ENCODE assay signal across 27 cellular contexts in the genomic region with DNA sequence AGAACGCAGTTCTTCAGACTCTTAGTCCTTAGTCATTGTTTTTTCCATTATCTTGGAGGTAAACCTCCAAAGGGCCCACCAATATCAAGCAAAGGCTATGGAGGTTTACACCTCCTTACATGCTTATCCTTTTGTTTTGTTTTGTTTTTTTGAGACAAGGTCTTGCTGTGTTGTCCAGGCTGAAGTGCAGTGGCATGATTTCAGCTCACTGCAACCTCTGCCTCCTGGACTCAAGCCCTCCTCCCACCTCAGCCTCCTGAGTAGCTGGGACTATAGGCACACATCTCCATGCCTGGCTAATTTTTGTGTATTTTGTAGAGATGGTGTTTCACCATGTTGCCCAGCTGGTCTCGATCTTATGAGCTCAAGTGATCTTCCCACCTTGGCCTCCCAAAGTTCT. TPM values are rescaled to one million over a fixed set of nuclear protein-coding genes. Genes with fewer than 3 reads are reported as not detected.
A peak's percentile ranks its signal among the peaks of the same experiment; 100 is the strongest.
DNase-seq lines count a peak whose midpoint lies in the region; ATAC-seq, FAIRE-seq and TF ChIP-seq lines count a peak whose summit lies in the region.
"Had no signal": no experiment of that assay in that cellular context is flagged by ENCODE, and none has a peak within 500 bp of the region (broad histone marks: within the 10 kb centered on the region; RNA-seq: fewer than 3 reads in every experiment).

No MANE protein-coding gene starts in this region.

- no peak overlapping the region for H3K4me3 Mint-ChIP-seq in progenitor cell of endocrine pancreas (ENCODE audit: low read depth)
- H3K4me3 Mint-ChIP-seq: CD14-positive monocyte; CD4-positive, alpha-beta T cell; CD8-positive, alpha-beta memory T cell; HFFc6 had no signal

- H3K9ac ChIP-seq in SK-N-SH, result peak overlapping the region; percentile 10; the same call in 1 of the 2 replicates
- H3K9ac ChIP-seq in endothelial cell of umbilical vein (replicated peaks; ENCODE audit: extremely low read depth, insufficient read depth, low read length), result no peak overlapping the region
- H3K9ac ChIP-seq: BLaER1 treated with 17β-estradiol and CSF1 and Interleukin-3, amounts not matched to agents 10 nM and 100 nM had no signal

- H3K27ac Mint-ChIP-seq in progenitor cell of endocrine pancreas, result peak overlapping the region; percentile 48
- H3K27ac Mint-ChIP-seq: CD14-positive monocyte; CD4-positive, alpha-beta T cell; CD8-positive, alpha-beta memory T cell; HFFc6 had no signal

- no peaks in the 10 kb centered on the region for H3K9me2 ChIP-seq in SK-N-SH

- TF ChIP-seq POLR2A in endothelial cell of umbilical vein (IDR thresholded peaks at IDR 0.05; ENCODE audit: low read depth, low read length), result no peak

- POLR2A ChIA-PET in SK-N-SH (lab: Yijun Ruan, JAX), result no interaction called here
- POLR2A ChIA-PET in Panc1 (lab: Charles Lee), result no interaction called here
- POLR2A ChIA-PET in endothelial cell of umbilical vein (lab: Charles Lee), result no interaction called here

- peaks cover 10% of the 10 kb centered on the region for H3K36me3 Mint-ChIP-seq in progenitor cell of endocrine pancreas (ENCODE audit: insufficient read depth)
- H3K36me3 Mint-ChIP-seq: CD14-positive monocyte; CD8-positive, alpha-beta memory T cell had no signal

- no peak for DNase-seq in SK-N-SH
- no peak for DNase-seq in Panc1 (ENCODE audit: low read depth, low spot score)
- no peak for DNase-seq in endothelial cell of umbilical vein (ENCODE audit: low read depth, low spot score)
- DNase-seq in progenitor cell of endocrine pancreas (ENCODE audit: low spot score, unreplicated experiment), result no peak
- no peak for DNase-seq in activated naive CD4-positive, alpha-beta T cell (lab: John Stamatoyannopoulos, UW)
- no peak for DNase-seq in NCI-H1930 (lab: John Stamatoyannopoulos, UW)
- DNase-seq: ACHN; AML-193; BE2C; CD4-positive, alpha-beta T cell; CD8-positive, alpha-beta memory T cell; DMS 273 treated with DMSO at 0.1 percent for 48 hours; DMS79; EL; GDM1; GOT3; HFFc6 had no signal

- H3K4me1 Mint-ChIP-seq in progenitor cell of endocrine pancreas (ENCODE audit: low read depth), result peaks cover 56% of the 10 kb centered on the region

- no peak overlapping the region for H2AFZ ChIP-seq in SK-N-SH (ENCODE audit: low read depth)
- no peak overlapping the region for H2AFZ ChIP-seq in endothelial cell of umbilical vein (ENCODE audit: low read depth, low read length)

- peaks cover 26% of the 10 kb centered on the region for H3F3A ChIP-seq in SK-N-SH (replicated peaks; ENCODE audit: insufficient read depth)

- no peak for FAIRE-seq in endothelial cell of umbilical vein (lab: Jason Lieb, UNC)
- FAIRE-seq: A204.1, D721Med, GM12878, H54 had no signal

- ATAC-seq in SK-N-SH treated with all-trans-retinoic acid at 6 μM for 48 hours (no peak), Panc1 (no peak), GM19351 (IDR thresholded peaks at IDR 0.05; ENCODE audit: unreplicated experiment) (no peak)
- ATAC-seq: GM12878 had no signal

- CTCF ChIA-PET in SK-N-SH (lab: Yijun Ruan, JAX), result no interaction called here
- CTCF ChIA-PET in Panc1 (lab: Charles Lee), result no interaction called here
- CTCF ChIA-PET in endothelial cell of umbilical vein (lab: Charles Lee), result interaction anchor here (1.0 to 3.5 kb wide), 4 partner anchors 11 to 68 kb away, joined by 3 to 16 read pairs (median 4); no protein-coding TSS in a partner anchor

- no peak for TF ChIP-seq CTCF in SK-N-SH (IDR thresholded peaks at IDR 0.05)
- no peak for TF ChIP-seq CTCF in Panc1 (IDR thresholded peaks at IDR 0.05)
- TF ChIP-seq CTCF in endothelial cell of umbilical vein (IDR thresholded peaks at IDR 0.05; ENCODE audit: extremely low read depth in 1 of 2, insufficient read depth in 1 of 2, low read depth in 1 of 2, low read length in 2 of 2), result no peak
- no peak for TF ChIP-seq CTCF in progenitor cell of endocrine pancreas (IDR thresholded peaks at IDR 0.05; ENCODE audit: unreplicated experiment)

- dilution Hi-C loops in endothelial cell of umbilical vein (cut with MboI; ENCODE audit: extremely low pct_ligation_motif_present, low sequenced_read_pairs), result no loop called here

- H3K4me1 ChIP-seq in SK-N-SH (ENCODE audit: control insufficient read depth in 1 of 2, insufficient read depth in 2 of 2, low read depth in 1 of 2, low read length in 1 of 2), result peaks cover 0 to 4% of the 10 kb centered on the region in 2 experiments; a peak in 2 of 4 replicates
- peaks cover 100% of the 10 kb centered on the region for H3K4me1 ChIP-seq in Panc1 (ENCODE audit: control insufficient read depth, insufficient read depth, low read length)
- peaks cover 57% of the 10 kb centered on the region for H3K4me1 ChIP-seq in endothelial cell of umbilical vein (ENCODE audit: control insufficient read depth, extremely low read depth, insufficient read depth, low read length)
- H3K4me1 ChIP-seq: BE2C had no signal

- H4K20me1 ChIP-seq in SK-N-SH (ENCODE audit: insufficient read depth), result no peaks in the 10 kb centered on the region
- H4K20me1 ChIP-seq in endothelial cell of umbilical vein (replicated peaks; ENCODE audit: control insufficient read depth, extremely low read depth, insufficient read depth, low read length), result no peaks in the 10 kb centered on the region
- H4K20me1 ChIP-seq: BLaER1 treated with 17β-estradiol and CSF1 and Interleukin-3, amounts not matched to agents 10 nM and 100 nM had no signal

- no peaks in the 10 kb centered on the region for H3K9me1 ChIP-seq in endothelial cell of umbilical vein (replicated peaks; ENCODE audit: control insufficient read depth, extremely low read depth, insufficient read depth, low read length)

- H3K27ac ChIP-seq in SK-N-SH (ENCODE audit: low read depth in 2 of 2, low read length in 1 of 2) (peak overlapping the region; percentile 76 to 93; a peak in 3 of 4 replicates), Panc1 (ENCODE audit: low read length) (peak overlapping the region; percentile 99), endothelial cell of umbilical vein (ENCODE audit: insufficient read depth, low read depth, low read length) (peak overlapping the region; percentile 12)
- H3K27ac ChIP-seq: 22Rv1 had no signal

- H3K36me3 ChIP-seq in SK-N-SH (replicated peaks in 1 of 2; ENCODE audit: control insufficient read depth in 1 of 2, insufficient read depth in 2 of 2, low read length in 1 of 2) (peaks cover 0 to 4% of the 10 kb centered on the region in 2 experiments), Panc1 (ENCODE audit: control insufficient read depth, insufficient read depth, low read length) (peaks cover 2% of the 10 kb centered on the region; the same call in 1 of the 2 replicates), endothelial cell of umbilical vein (ENCODE audit: control insufficient read depth in 2 of 2, extremely low read depth in 1 of 2, insufficient read depth in 2 of 2, low read length in 2 of 2) (no peaks in the 10 kb centered on the region)
- H3K36me3 ChIP-seq: BE2C; BLaER1 treated with 17β-estradiol and CSF1 and Interleukin-3, amounts not matched to agents 10 nM and 100 nM; HAP-1 had no signal

- no peaks in the 10 kb centered on the region for H3K27me3 ChIP-seq in SK-N-SH (ENCODE audit: insufficient read depth)
- no peaks in the 10 kb centered on the region for H3K27me3 ChIP-seq in Panc1 (ENCODE audit: control insufficient read depth, insufficient read depth, low read length)
- H3K27me3 ChIP-seq in endothelial cell of umbilical vein (ENCODE audit: control insufficient read depth in 2 of 2, insufficient read depth in 2 of 2, low read length in 2 of 2), result no peaks in the 10 kb centered on the region
- H3K27me3 ChIP-seq: BE2C; BLaER1 treated with 17β-estradiol and CSF1 and Interleukin-3, amounts not matched to agents 10 nM and 100 nM had no signal

- in situ Hi-C loops in Panc1 (cut with HindIII; ENCODE audit: low pct_unique_long_range_greater_than_20kb, low sequenced_read_pairs), result no loop called here

- no peaks in the 10 kb centered on the region for H3K9me3 ChIP-seq in SK-N-SH
- H3K9me3 ChIP-seq in Panc1 (ENCODE audit: control insufficient read depth, insufficient read depth, low read depth, low read length), result no peaks in the 10 kb centered on the region
- no peaks in the 10 kb centered on the region for H3K9me3 ChIP-seq in endothelial cell of umbilical vein (replicated peaks; ENCODE audit: control insufficient read depth, insufficient read depth, low read length)
- H3K9me3 ChIP-seq: BE2C; BLaER1 treated with 17β-estradiol and CSF1 and Interleukin-3, amounts not matched to agents 10 nM and 100 nM; HAP-1 had no signal

- peaks cover 87% of the 10 kb centered on the region for H3K79me2 ChIP-seq in SK-N-SH (ENCODE audit: insufficient read depth)
- H3K79me2 ChIP-seq in endothelial cell of umbilical vein (ENCODE audit: control insufficient read depth, insufficient read depth, low read length), result peaks cover 64% of the 10 kb centered on the region

- BruUV-seq in Panc1 (replicated peaks; lab: Mats Ljungman, UMichigan), result no TSS peak
- BruUV-seq in endothelial cell of umbilical vein (replicated peaks; lab: Mats Ljungman, UMichigan), result no TSS peak

- no peak for TF ChIP-seq EP300 in SK-N-SH (IDR thresholded peaks at IDR 0.05; ENCODE audit: borderline replicate concordance in 1 of 2, low read depth in 1 of 2, low read length in 1 of 2)

- H3K27me3 Mint-ChIP-seq in progenitor cell of endocrine pancreas, result no peaks in the 10 kb centered on the region

- no peaks in the 10 kb centered on the region for H3K9me3 Mint-ChIP-seq in progenitor cell of endocrine pancreas (ENCODE audit: low read depth)
- H3K9me3 Mint-ChIP-seq: CD14-positive monocyte; CD4-positive, alpha-beta T cell; CD8-positive, alpha-beta memory T cell; HFFc6 had no signal

- no peak for TF ChIP-seq RAD21 in SK-N-SH (IDR thresholded peaks at IDR 0.05; ENCODE audit: low read length)

- WGBS in SK-N-SH (ENCODE audit: low lambda C conversion rate), result 46% methylated on average over 2 of the region's 2 CpGs

- intact Hi-C loops in Panc1 (cut with micrococcal nuclease; ENCODE audit: unreplicated experiment) (no loop called here), endothelial cell of umbilical vein (cut with micrococcal nuclease) (loop anchor here (1.0 kb wide), 1 partner anchor 8 kb away; no protein-coding TSS in a partner anchor)

- no peak overlapping the region for H3K4me3 ChIP-seq in SK-N-SH (ENCODE audit: low read depth in 2 of 2, low read length in 1 of 2)
- no peak overlapping the region for H3K4me3 ChIP-seq in Panc1 (ENCODE audit: low read depth in 2 of 2, low read length in 2 of 2)
- no peak overlapping the region for H3K4me3 ChIP-seq in endothelial cell of umbilical vein (replicated peaks in 1 of 3; ENCODE audit: insufficient read depth in 1 of 3, low read depth in 1 of 3, low read length in 3 of 3)
- H3K4me3 ChIP-seq: BLaER1 treated with 17β-estradiol and CSF1 and Interleukin-3, amounts not matched to agents 10 nM and 100 nM; GM12878; HAP-1 had no signal

- H3K4me2 ChIP-seq in SK-N-SH (0 out of 2 replicates have a peak overlapping the region, but pooled peaks have one; percentile 27), endothelial cell of umbilical vein (ENCODE audit: insufficient read depth, low read length) (no peak overlapping the region)

RNA-seq across cellular contexts. Expression of a gene that starts 26.3 kb away (rescaled TPM):
- polyA plus RNA-seq in SK-N-SH (2012; rRNA removed), result 61.5 and 91.8 TPM in 2 replicates
- polyA plus RNA-seq in SK-N-SH (2012; cell fraction: cytosol; rRNA removed), result 83.4 and 84.3 TPM in 2 replicates
- polyA plus RNA-seq in SK-N-SH (2012; cell fraction: nucleus; rRNA removed), result 78.5 and 178 TPM in 2 replicates
- 259 TPM for total RNA-seq in Panc1 (2021; ENCODE audit: unreplicated experiment)
- polyA plus RNA-seq in Panc1 (2012; ENCODE audit: insufficient read length), result 87.8 TPM
- 99.3 and 113 TPM in 2 replicates for total RNA-seq in endothelial cell of umbilical vein
- 154 and 166 TPM in 2 replicates for polyA plus RNA-seq in endothelial cell of umbilical vein
- 80.1 and 88.6 TPM in 2 replicates for polyA plus RNA-seq in endothelial cell of umbilical vein (2011; cell fraction: cytosol; rRNA removed)
- 280 and 349 TPM in 2 replicates for polyA plus RNA-seq in endothelial cell of umbilical vein (2011; cell fraction: nucleus; rRNA removed)
- polyA plus RNA-seq in endothelial cell of umbilical vein (2012), result 121 and 143 TPM in 2 replicates
- 869 and 872 TPM in 2 replicates for polyA minus RNA-seq in endothelial cell of umbilical vein
- polyA minus RNA-seq in endothelial cell of umbilical vein (2011; cell fraction: cytosol; rRNA and poly(A)+ RNA removed), result 17.4 TPM
- polyA minus RNA-seq in endothelial cell of umbilical vein (2011; cell fraction: nucleus; rRNA and poly(A)+ RNA removed), result 1,050 and 1,471 TPM in 2 replicates
- 126 and 139 TPM in 2 replicates for total RNA-seq in progenitor cell of endocrine pancreas
- polyA plus RNA-seq: CD8-positive, alpha-beta memory T cell had no signal

Comparison
In these comparisons a context has a peak if more than half of its experiments do, and no peak if none do; other contexts are left out.
1. H3K27ac ChIP-seq: peak in every context shown above with its lines; median percentile 99 in Panc1; 84 in SK-N-SH; 12 in endothelial cell of umbilical vein.